Comparison of ENCODE assay signal across 16 cellular contexts in the genomic region with DNA sequence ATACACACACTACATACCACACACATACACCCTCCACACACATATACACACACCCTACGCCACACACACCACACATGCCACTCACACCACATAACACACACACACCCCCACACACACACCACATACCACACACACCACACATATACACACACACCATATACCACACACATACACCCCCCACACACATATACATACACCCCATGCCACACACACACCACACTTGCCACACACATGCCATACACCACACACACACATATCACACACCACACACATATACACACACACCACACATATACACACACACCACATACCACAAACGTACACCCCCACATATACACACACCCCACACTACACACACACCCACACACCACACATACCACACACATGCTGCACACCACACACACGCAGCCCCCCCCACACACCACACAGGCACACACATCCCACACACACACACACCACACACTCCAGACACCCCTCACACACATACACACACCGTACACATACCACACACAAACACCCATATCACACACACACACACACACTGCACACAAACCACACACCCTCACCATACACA.
DNase-seq lines count a peak whose midpoint lies in the region; ATAC-seq and TF ChIP-seq lines count a peak whose summit lies in the region.
"Had no signal": no experiment of that assay in that cellular context is flagged by ENCODE, and none has a peak within 500 bp of the region (broad histone marks: within the 10 kb centered on the region; RNA-seq: fewer than 3 reads in every experiment).

No MANE protein-coding gene starts in this region.

- H3F3A ChIP-seq in PC-9 (ENCODE audit: insufficient read depth, low read depth): peaks cover 31% of the 10 kb centered on the region; the same call in 1 of the 2 replicates

- no peaks in the 10 kb centered on the region for H4K20me1 ChIP-seq in PC-9 (ENCODE audit: insufficient read depth)

- CTCF ChIA-PET in PC-9 (lab: Charles Lee): no interaction called here

- no peak overlapping the region for H3K4me3 ChIP-seq in PC-9
- H3K4me3 ChIP-seq in coronary artery: no peak overlapping the region
- H3K4me3 ChIP-seq in upper lobe of right lung: no peak overlapping the region

- no peak for ATAC-seq in upper lobe of right lung

- H3K27ac ChIP-seq in PC-9 (peak overlapping the region; percentile 26; the same call in 1 of the 2 replicates), coronary artery (no peak overlapping the region), upper lobe of right lung (no peak overlapping the region)

- H3K27me3 ChIP-seq in PC-9 (ENCODE audit: insufficient read depth, low read depth) (no peaks in the 10 kb centered on the region), upper lobe of right lung (no peaks in the 10 kb centered on the region)

- no peak overlapping the region for H2AFZ ChIP-seq in PC-9

- H3K79me2 ChIP-seq in PC-9 (ENCODE audit: low read depth): no peaks in the 10 kb centered on the region

- H3K4me1 ChIP-seq in PC-9 (replicated peaks; ENCODE audit: insufficient read depth) (peaks cover 55% of the 10 kb centered on the region), upper lobe of right lung (no peaks in the 10 kb centered on the region)

- no peaks in the 10 kb centered on the region for H3K9me2 ChIP-seq in PC-9 (ENCODE audit: insufficient read depth)

- no TSS peak for BruUV-seq in PC-9 (replicated peaks; lab: Mats Ljungman, UMichigan)

- H3K9me3 ChIP-seq in PC-9 (ENCODE audit: insufficient read depth, low read depth) (no peaks in the 10 kb centered on the region), upper lobe of right lung (no peaks in the 10 kb centered on the region)

- TF ChIP-seq CTCF in PC-9 (conservative IDR thresholded peaks at IDR 0.05) (no peak), coronary artery (IDR thresholded peaks at IDR 0.05) (no peak), upper lobe of right lung (IDR thresholded peaks at IDR 0.05) (no peak)

- no peaks in the 10 kb centered on the region for H3K36me3 ChIP-seq in PC-9 (ENCODE audit: low read depth)
- H3K36me3 ChIP-seq in upper lobe of right lung: no peaks in the 10 kb centered on the region

- intact Hi-C loops in PC-9 (cut with micrococcal nuclease; ENCODE audit: unreplicated experiment): no loop called here
- intact Hi-C loops in upper lobe of right lung (cut with DNase I): no loop called here

- DNase-seq in PC-9 (no peak), coronary artery (ENCODE audit: low spot score) (peak; percentile 31), mesenteric fat pad (ENCODE audit: low spot score) (peak; percentile 57), upper lobe of right lung (peak; percentile 31), OCI-M2 (lab: John Stamatoyannopoulos, UW; ENCODE audit: unreplicated experiment) (no peak), NCI-H748 treated with DMSO at 0.1 percent for 48 hours (lab: John Stamatoyannopoulos, UW) (no peak)
- DNase-seq in NK-92 treated with Interleukin-12 subunit alpha and Interleukin-12 subunit beta, amount 100 ng/mL, for 24 hours (lab: John Stamatoyannopoulos, UW): no peak
- DNase-seq: ACHN, C1 segment of cervical spinal cord, DMS79 treated with DMSO at 0.1 percent for 48 hours, HCEC 1CT, KG1, NCI-H1105 treated with DMSO at 0.1 percent for 48 hours, NCI-H187 treated with DMSO at 0.1 percent for 48 hours, NCI-H226, NCI-H524 had no signal

- POLR2A ChIA-PET in PC-9 (lab: Charles Lee; ENCODE audit: unreplicated experiment): no interaction called here

- no peak overlapping the region for H3K4me2 ChIP-seq in PC-9

Comparison
In these comparisons a context has a peak if more than half of its experiments do, and no peak if none do; other contexts are left out.
1. DNase-seq: peak in coronary artery (single experiment), mesenteric fat pad (single experiment) and upper lobe of right lung (single experiment); none in PC-9 (0 of 2), NK-92 treated with Interleukin-12 subunit alpha and Interleukin-12 subunit beta, amount 100 ng/mL, for 24 hours (single experiment), OCI-M2 (single experiment) and NCI-H748 treated with DMSO at 0.1 percent for 48 hours (single experiment).